13 cellular contexts compared by ENCODE assay signal in the genomic region with DNA sequence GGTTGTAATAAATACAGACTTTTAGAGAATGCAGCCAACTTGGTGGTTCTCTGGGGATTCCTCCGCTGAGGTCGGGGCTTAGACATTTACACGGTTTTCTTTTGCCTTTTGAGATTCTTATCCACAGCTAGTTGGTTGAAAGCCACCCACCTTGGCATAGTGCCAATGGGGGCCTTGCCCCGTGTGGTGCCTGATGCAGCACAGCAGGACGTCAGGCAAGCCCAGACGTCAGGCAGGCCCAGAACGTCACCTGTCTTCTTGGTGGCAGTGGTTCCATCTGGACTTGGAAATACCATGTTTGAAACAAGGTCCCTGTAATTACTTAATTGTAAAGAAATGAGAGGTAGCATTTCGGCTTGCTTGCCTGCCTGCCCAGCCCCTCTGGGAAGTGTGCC.
DNase-seq lines count a peak whose midpoint lies in the region; ATAC-seq and TF ChIP-seq lines count a peak whose summit lies in the region.
"Had no signal": no experiment of that assay in that cellular context is flagged by ENCODE, and none has a peak within 500 bp of the region (broad histone marks: within the 10 kb centered on the region; RNA-seq: fewer than 3 reads in every experiment).

No MANE protein-coding gene starts in this region.

- TF ChIP-seq POLR2A in esophagus squamous epithelium (IDR thresholded peaks at IDR 0.05), result no peak

- H3K27ac ChIP-seq in esophagus squamous epithelium (peak overlapping the region in 3 of 4 donors; percentile 17 to 64 (median 33)), thoracic aorta (peak overlapping the region; percentile 24 to 54)

- TF ChIP-seq CTCF in esophagus squamous epithelium (IDR thresholded peaks at IDR 0.05) (no peak), thoracic aorta (IDR thresholded peaks at IDR 0.05) (no peak)

- H3K27ac Mint-ChIP-seq in activated naive CD8-positive, alpha-beta T cell, result peak overlapping the region; percentile 19
- H3K27ac Mint-ChIP-seq in activated naive CD8-positive, alpha-beta T cell treated with anti-CD3 and anti-CD28 coated beads for 36 hours, result no peak overlapping the region

- 53 to 57% methylated on average over 8 of the region's 8 CpGs for WGBS in esophagus squamous epithelium, 2 donors

- no peaks in the 10 kb centered on the region for H3K9me3 ChIP-seq in esophagus squamous epithelium
- no peaks in the 10 kb centered on the region for H3K9me3 ChIP-seq in thoracic aorta

- no peaks in the 10 kb centered on the region for H3K27me3 Mint-ChIP-seq in activated naive CD8-positive, alpha-beta T cell
- no peaks in the 10 kb centered on the region for H3K27me3 Mint-ChIP-seq in activated naive CD8-positive, alpha-beta T cell treated with anti-CD3 and anti-CD28 coated beads for 36 hours

- no peaks in the 10 kb centered on the region for H3K36me3 Mint-ChIP-seq in activated naive CD8-positive, alpha-beta T cell
- H3K36me3 Mint-ChIP-seq in activated naive CD8-positive, alpha-beta T cell treated with anti-CD3 and anti-CD28 coated beads for 36 hours, result peaks cover 8% of the 10 kb centered on the region

- peaks cover 66% of the 10 kb centered on the region for H3K4me1 Mint-ChIP-seq in activated naive CD8-positive, alpha-beta T cell (ENCODE audit: low read depth)
- H3K4me1 Mint-ChIP-seq in activated naive CD8-positive, alpha-beta T cell treated with anti-CD3 and anti-CD28 coated beads for 36 hours, result peaks cover 67% of the 10 kb centered on the region

- H3K9me3 Mint-ChIP-seq in activated naive CD8-positive, alpha-beta T cell (ENCODE audit: low read depth), result no peaks in the 10 kb centered on the region
- no peaks in the 10 kb centered on the region for H3K9me3 Mint-ChIP-seq in activated naive CD8-positive, alpha-beta T cell treated with anti-CD3 and anti-CD28 coated beads for 36 hours

- H3K36me3 ChIP-seq in esophagus squamous epithelium (no peaks in the 10 kb centered on the region), thoracic aorta (no peaks in the 10 kb centered on the region)

- H3K4me3 ChIP-seq in esophagus squamous epithelium, result no peak overlapping the region
- H3K4me3 ChIP-seq in thoracic aorta, result peak overlapping the region; percentile 48
- H3K4me3 ChIP-seq: skin epidermis had no signal

- H3K4me1 ChIP-seq in esophagus squamous epithelium (peaks cover 0 to 66% (median 9%) of the 10 kb centered on the region in 3 donors), thoracic aorta (ENCODE audit: control insufficient read depth in 1 of 2, low read depth in 2 of 2) (peaks cover 21 to 91% of the 10 kb centered on the region in 2 donors)

- intact Hi-C loops in esophagus squamous epithelium (cut with DNase I), result no loop called here

- no peak for DNase-seq in activated naive CD8-positive, alpha-beta T cell treated with anti-CD3 and anti-CD28 coated beads for 36 hours
- DNase-seq in NCI-H345 (lab: John Stamatoyannopoulos, UW), result peak; percentile 60
- DNase-seq in esophagus squamous epithelium (lab: John Stamatoyannopoulos, UW), result no peak
- DNase-seq in thoracic aorta (ENCODE audit: low spot score), result no peak
- DNase-seq in HT-29 (ENCODE audit: low spot score), result no peak
- DNase-seq in kidney tubule cell (ENCODE audit: low spot score), result no peak
- no peak for DNase-seq in pons (ENCODE audit: low spot score)
- DNase-seq: activated CD4-positive, alpha-beta T cell treated with anti-CD3 and anti-CD28 coated beads for 1 hour; AML-193; NCI-H2081 treated with DMSO at 0.1 percent for 48 hours; SIG-M5 had no signal

- H3K27me3 ChIP-seq in esophagus squamous epithelium, result no peaks in the 10 kb centered on the region
- no peaks in the 10 kb centered on the region for H3K27me3 ChIP-seq in thoracic aorta (replicated peaks; ENCODE audit: insufficient read depth)

- ATAC-seq in thoracic aorta (ENCODE audit: insufficient number of reproducible peaks, low FRiP score, low read depth), result no peak

- H3K4me3 Mint-ChIP-seq in activated naive CD8-positive, alpha-beta T cell, result no peak overlapping the region
- no peak overlapping the region for H3K4me3 Mint-ChIP-seq in activated naive CD8-positive, alpha-beta T cell treated with anti-CD3 and anti-CD28 coated beads for 36 hours
